ENCODE assay signal across 8 cellular contexts in genomic region chr4:26150948-26151347, GRCh38.
DNase-seq lines count a peak whose midpoint lies in the region; ATAC-seq and TF ChIP-seq lines count a peak whose summit lies in the region.
"Had no signal": no experiment of that assay in that cellular context is flagged by ENCODE, and none has a peak within 500 bp of the region (broad histone marks: within the 10 kb centered on the region; RNA-seq: fewer than 3 reads in every experiment).

No MANE protein-coding gene starts in this region.

- H3K4me1 Mint-ChIP-seq in brain: peaks cover 32% of the 10 kb centered on the region

- H3K4me3 Mint-ChIP-seq in brain: no peak overlapping the region

- DNase-seq in GF-D8 (lab: John Stamatoyannopoulos, UW) (peak; percentile 25), NCI-H446 treated with DMSO at 0.1 percent for 48 hours (lab: John Stamatoyannopoulos, UW) (peak; percentile 45), GDM1 (lab: John Stamatoyannopoulos, UW) (no peak), NCI-H510A treated with DMSO at 0.1 percent for 48 hours (lab: John Stamatoyannopoulos, UW) (no peak)
- DNase-seq in stimulated activated CD4-positive, alpha-beta T cell treated with anti-CD3 and anti-CD28 coated beads, Interleukin-12 subunit alpha, Interleukin-12 subunit beta, amount 100 ng/mL, for 4 hours: peak; percentile 21
- DNase-seq: NCI-H82 had no signal

- ATAC-seq in HG02571 (IDR thresholded peaks at IDR 0.05; ENCODE audit: unreplicated experiment): no peak

- H3K27ac Mint-ChIP-seq in brain: peak overlapping the region in 4 of 5 experiments; percentile 25 to 80 (median 42)

- TF ChIP-seq CTCF in brain (conservative IDR thresholded peaks at IDR 0.05): no peak

- peaks cover 3% of the 10 kb centered on the region for H3K27me3 Mint-ChIP-seq in brain

- H3K36me3 Mint-ChIP-seq in brain: no peaks in the 10 kb centered on the region

- H3K9me3 Mint-ChIP-seq in brain: peaks cover 0 to 7% (median 3%) of the 10 kb centered on the region in 5 experiments

Comparison
In these comparisons a context has a peak if more than half of its experiments do, and no peak if none do; other contexts are left out.
1. DNase-seq: peak in GF-D8 (single experiment), NCI-H446 treated with DMSO at 0.1 percent for 48 hours (single experiment) and stimulated activated CD4-positive, alpha-beta T cell treated with anti-CD3 and anti-CD28 coated beads, Interleukin-12 subunit alpha, Interleukin-12 subunit beta, amount 100 ng/mL, for 4 hours (single experiment); none in GDM1 (single experiment) and NCI-H510A treated with DMSO at 0.1 percent for 48 hours (single experiment).